Comparison of ENCODE assay signal across 10 cellular contexts in genomic region chr3:11591006-11591360, GRCh38. TPM values are rescaled to one million over a fixed set of nuclear protein-coding genes. Genes with fewer than 3 reads are reported as not detected.
DNase-seq lines count a peak whose midpoint lies in the region; ATAC-seq and TF ChIP-seq lines count a peak whose summit lies in the region.
"Had no signal": no experiment of that assay in that cellular context is flagged by ENCODE, and none has a peak within 500 bp of the region (broad histone marks: within the 10 kb centered on the region; RNA-seq: fewer than 3 reads in every experiment).

No MANE protein-coding gene starts in this region.

- H3K9me3 Mint-ChIP-seq in activated CD8-positive, alpha-beta T cell treated with anti-CD3 and anti-CD28 coated beads, Interleukin-2, amount 10 ng/mL, durations not matched to agents 7 days and 5 days (ENCODE audit: insufficient read depth) = no peaks in the 10 kb centered on the region
- peaks cover 2% of the 10 kb centered on the region for H3K9me3 Mint-ChIP-seq in activated CD8-positive, alpha-beta T cell treated with anti-CD3 and anti-CD28 coated beads for 36 hours
- H3K9me3 Mint-ChIP-seq in type B pancreatic cell = no peaks in the 10 kb centered on the region

- peaks cover 23% of the 10 kb centered on the region for H3K4me1 Mint-ChIP-seq in activated CD8-positive, alpha-beta T cell treated with anti-CD3 and anti-CD28 coated beads, Interleukin-2, amount 10 ng/mL, durations not matched to agents 7 days and 5 days (ENCODE audit: low read depth)
- peaks cover 57% of the 10 kb centered on the region for H3K4me1 Mint-ChIP-seq in activated CD8-positive, alpha-beta T cell treated with anti-CD3 and anti-CD28 coated beads for 36 hours (ENCODE audit: low read depth)
- peaks cover 76% of the 10 kb centered on the region for H3K4me1 Mint-ChIP-seq in type B pancreatic cell (ENCODE audit: unreplicated experiment)

- H3K27me3 ChIP-seq in dorsolateral prefrontal cortex (no peaks in the 10 kb centered on the region), H7 (ENCODE audit: control insufficient read depth, insufficient read depth, low read length) (no peaks in the 10 kb centered on the region)

- TF ChIP-seq CTCF in activated CD8-positive, alpha-beta T cell treated with anti-CD3 and anti-CD28 coated beads for 36 hours (IDR thresholded peaks at IDR 0.05) = no peak
- TF ChIP-seq CTCF in dorsolateral prefrontal cortex (IDR thresholded peaks at IDR 0.05 in 54 of 56, conservative IDR thresholded peaks at IDR 0.05 in 2 of 56; ENCODE audit: low read depth in 1 of 56, partially characterized antibody in 56 of 56) = no peak
- TF ChIP-seq CTCF in type B pancreatic cell (conservative IDR thresholded peaks at IDR 0.05) = no peak

- CTCF ChIA-PET in activated CD8-positive, alpha-beta T cell treated with anti-CD3 and anti-CD28 coated beads, Interleukin-2, amount 10 ng/mL, durations not matched to agents 7 days and 5 days (lab: Charles Lee) = interaction anchor here (1.0 kb wide), 1 partner anchor 59 kb away, joined by 3 read pairs; no protein-coding TSS in a partner anchor
- CTCF ChIA-PET in activated CD8-positive, alpha-beta T cell treated with anti-CD3 and anti-CD28 coated beads for 36 hours (lab: Charles Lee) = no interaction called here

- peaks cover 20% of the 10 kb centered on the region for H3K36me3 Mint-ChIP-seq in activated CD8-positive, alpha-beta T cell treated with anti-CD3 and anti-CD28 coated beads, Interleukin-2, amount 10 ng/mL, durations not matched to agents 7 days and 5 days (ENCODE audit: low read depth)
- peaks cover 34% of the 10 kb centered on the region for H3K36me3 Mint-ChIP-seq in activated CD8-positive, alpha-beta T cell treated with anti-CD3 and anti-CD28 coated beads for 36 hours (ENCODE audit: low read depth)
- peaks cover 45% of the 10 kb centered on the region for H3K36me3 Mint-ChIP-seq in type B pancreatic cell

- no peaks in the 10 kb centered on the region for H3K27me3 Mint-ChIP-seq in activated CD8-positive, alpha-beta T cell treated with anti-CD3 and anti-CD28 coated beads, Interleukin-2, amount 10 ng/mL, durations not matched to agents 7 days and 5 days (ENCODE audit: low read depth)
- H3K27me3 Mint-ChIP-seq in activated CD8-positive, alpha-beta T cell treated with anti-CD3 and anti-CD28 coated beads for 36 hours = no peaks in the 10 kb centered on the region
- no peaks in the 10 kb centered on the region for H3K27me3 Mint-ChIP-seq in type B pancreatic cell
- H3K27me3 Mint-ChIP-seq: naive B cell; stimulated activated naive B cell treated with anti-CD40 and anti-IgM and Interleukin-4, amounts not matched to agents 10 μg/mL and 1 μg/mL and 100 μg/mL, for 72 hours had no signal

- DNase-seq in activated CD8-positive, alpha-beta T cell treated with anti-CD3 and anti-CD28 coated beads, Interleukin-2, amount 10 ng/mL, durations not matched to agents 7 days and 5 days = no peak
- DNase-seq in activated CD8-positive, alpha-beta T cell treated with anti-CD3 and anti-CD28 coated beads for 36 hours = no peak
- DNase-seq in dorsolateral prefrontal cortex (no peak), myocyte (ENCODE audit: low read depth) (peak; percentile 45), type B pancreatic cell (ENCODE audit: extremely low spot score, unreplicated experiment) (no peak), H7 (no peak), Ammon's horn (ENCODE audit: low spot score) (no peak)
- DNase-seq in effector CD8-positive, alpha-beta T cell (lab: John Stamatoyannopoulos, UW) = no peak
- DNase-seq: naive B cell; stimulated activated naive B cell treated with anti-CD40 and anti-IgM and Interleukin-4, amounts not matched to agents 10 μg/mL and 1 μg/mL and 100 μg/mL, for 72 hours had no signal

- H3K4me3 ChIP-seq in dorsolateral prefrontal cortex (peak overlapping the region in 53 of 59 donors; percentile 2 to 60 (median 32)), H7 (ENCODE audit: insufficient read depth, low read depth, low read length) (no peak overlapping the region)

- H3K27ac Mint-ChIP-seq in activated CD8-positive, alpha-beta T cell treated with anti-CD3 and anti-CD28 coated beads, Interleukin-2, amount 10 ng/mL, durations not matched to agents 7 days and 5 days = peak overlapping the region; percentile 27
- H3K27ac Mint-ChIP-seq in activated CD8-positive, alpha-beta T cell treated with anti-CD3 and anti-CD28 coated beads for 36 hours = no peak overlapping the region
- H3K27ac Mint-ChIP-seq in type B pancreatic cell = peak overlapping the region; percentile 91
- H3K27ac Mint-ChIP-seq: stimulated activated naive B cell treated with anti-CD40 and anti-IgM and Interleukin-4, amounts not matched to agents 10 μg/mL and 1 μg/mL and 100 μg/mL, for 72 hours had no signal

- POLR2A ChIA-PET in activated CD8-positive, alpha-beta T cell treated with anti-CD3 and anti-CD28 coated beads, Interleukin-2, amount 10 ng/mL, durations not matched to agents 7 days and 5 days (lab: Charles Lee) = no interaction called here
- POLR2A ChIA-PET in activated CD8-positive, alpha-beta T cell treated with anti-CD3 and anti-CD28 coated beads for 36 hours (lab: Charles Lee) = no interaction called here

- H3K36me3 ChIP-seq in H7 (replicated peaks; ENCODE audit: control insufficient read depth, insufficient read depth, low read length) = no peaks in the 10 kb centered on the region

- no peak overlapping the region for H3K4me3 Mint-ChIP-seq in activated CD8-positive, alpha-beta T cell treated with anti-CD3 and anti-CD28 coated beads, Interleukin-2, amount 10 ng/mL, durations not matched to agents 7 days and 5 days
- H3K4me3 Mint-ChIP-seq in activated CD8-positive, alpha-beta T cell treated with anti-CD3 and anti-CD28 coated beads for 36 hours = no peak overlapping the region
- peak overlapping the region; percentile 72 for H3K4me3 Mint-ChIP-seq in type B pancreatic cell
- H3K4me3 Mint-ChIP-seq: naive B cell; stimulated activated naive B cell treated with anti-CD40 and anti-IgM and Interleukin-4, amounts not matched to agents 10 μg/mL and 1 μg/mL and 100 μg/mL, for 72 hours had no signal

- ATAC-seq in activated CD8-positive, alpha-beta T cell treated with anti-CD3 and anti-CD28 coated beads, Interleukin-2, amount 10 ng/mL, durations not matched to agents 7 days and 5 days = no peak
- ATAC-seq in activated CD8-positive, alpha-beta T cell treated with anti-CD3 and anti-CD28 coated beads for 36 hours = no peak
- ATAC-seq: stimulated activated naive B cell treated with anti-CD40 and anti-IgM and Interleukin-4, amounts not matched to agents 10 μg/mL and 1 μg/mL and 100 μg/mL, for 72 hours had no signal

- H3K27ac ChIP-seq in dorsolateral prefrontal cortex = peak overlapping the region; percentile 70 to 98 (median 92)

- intact Hi-C loops in activated CD8-positive, alpha-beta T cell treated with anti-CD3 and anti-CD28 coated beads for 36 hours (cut with micrococcal nuclease) = no loop called here
- intact Hi-C loops in dorsolateral prefrontal cortex (cut with DNase I) = loop anchor here (1.0 to 5.0 kb wide), 2 partner anchors 9 to 51 kb away; partner anchors contain the start of gene VGLL4 (in 1 of the 2)

RNA-seq across cellular contexts. Expression of gene VGLL4, which starts 52.7 kb away (rescaled TPM):
- 10 to 100 TPM; 37.1 TPM for total RNA-seq in activated CD8-positive, alpha-beta T cell treated with anti-CD3 and anti-CD28 coated beads, Interleukin-2, amount 10 ng/mL, durations not matched to agents 7 days and 5 days
- 10 to 100 TPM; 54.4 to 60.2 TPM for total RNA-seq in activated CD8-positive, alpha-beta T cell treated with anti-CD3 and anti-CD28 coated beads for 36 hours
- total RNA-seq in dorsolateral prefrontal cortex = 10 to 100 TPM; 41.2 to 97.0 (median 59.1) TPM
- 71.9 and 102 TPM in 2 replicates for total RNA-seq in myocyte
- polyA plus RNA-seq in myocyte (2012) = 60.3 TPM
- total RNA-seq in type B pancreatic cell (ENCODE audit: low replicate concordance) = 78.5 and 111 TPM in 2 replicates
- 44.2 and 49.7 TPM in 2 replicates for total RNA-seq in H7 (2014; rRNA removed; shearing (Covaris generic))
